In genomic region chr3:188362405-188362831, GRCh38 we compare ENCODE assay signal across 8 cellular contexts.
DNase-seq lines count a peak whose midpoint lies in the region; ATAC-seq and TF ChIP-seq lines count a peak whose summit lies in the region.

No MANE protein-coding gene starts in this region.

- no peaks in the 10 kb centered on the region for H3K9me3 Mint-ChIP-seq in activated naive CD8-positive, alpha-beta T cell treated with anti-CD3 and anti-CD28 coated beads, Interleukin-2, amount 50 U/mL, for 24 hours

- peak overlapping the region; percentile 59 for H3K27ac Mint-ChIP-seq in activated naive CD8-positive, alpha-beta T cell treated with anti-CD3 and anti-CD28 coated beads, Interleukin-2, amount 50 U/mL, for 24 hours

- H3K4me3 ChIP-seq in ACC112 (ENCODE audit: low read depth, low read length) (peak overlapping the region; percentile 34; the same call in 1 of the 2 replicates), HFF-Myc (replicated peaks; ENCODE audit: low read depth, low read length) (no peak overlapping the region)

- peak overlapping the region; percentile 62 for H3K27ac ChIP-seq in ACC112 (ENCODE audit: low read depth, low read length)

- peak overlapping the region; percentile 45 for H3K4me3 Mint-ChIP-seq in activated naive CD8-positive, alpha-beta T cell treated with anti-CD3 and anti-CD28 coated beads, Interleukin-2, amount 50 U/mL, for 24 hours

- H3K79me2 ChIP-seq in ACC112 (ENCODE audit: control insufficient read depth, insufficient read depth, low read length, unreplicated experiment): peaks cover 7% of the 10 kb centered on the region

- ATAC-seq in activated naive CD8-positive, alpha-beta T cell treated with anti-CD3 and anti-CD28 coated beads, Interleukin-2, amount 50 U/mL, for 24 hours: peak; percentile 90
- ATAC-seq in HG03571 (IDR thresholded peaks at IDR 0.05; ENCODE audit: unreplicated experiment): no peak
- ATAC-seq in GM21423 (IDR thresholded peaks at IDR 0.05; ENCODE audit: unreplicated experiment): no peak
- ATAC-seq in HG02885 (IDR thresholded peaks at IDR 0.05; ENCODE audit: poor library complexity, unreplicated experiment): no peak

- no peak for TF ChIP-seq CTCF in HFF-Myc (IDR thresholded peaks at IDR 0.05; ENCODE audit: low read depth, low read length, missing control alignments)

- H3K4me1 Mint-ChIP-seq in activated naive CD8-positive, alpha-beta T cell treated with anti-CD3 and anti-CD28 coated beads, Interleukin-2, amount 50 U/mL, for 24 hours: peaks cover 56% of the 10 kb centered on the region

- peaks cover 2% of the 10 kb centered on the region for H3K36me3 Mint-ChIP-seq in activated naive CD8-positive, alpha-beta T cell treated with anti-CD3 and anti-CD28 coated beads, Interleukin-2, amount 50 U/mL, for 24 hours (ENCODE audit: low read depth)

- H3K4me1 ChIP-seq in ACC112 (ENCODE audit: control insufficient read depth, insufficient read depth, low read length, unreplicated experiment): peaks cover 3% of the 10 kb centered on the region

- DNase-seq in HFF-Myc (ENCODE audit: extremely low read depth, low read depth) (peak; percentile 66), lung microvascular endothelial cell (ENCODE audit: low read depth in 2 of 2) (peak; percentile 78 to 96)
- DNase-seq in activated naive CD8-positive, alpha-beta T cell treated with anti-CD3 and anti-CD28 coated beads, Interleukin-2, amount 50 U/mL, for 24 hours: no peak
- DNase-seq in activated effector memory CD4-positive, alpha-beta T cell treated with anti-CD3 and anti-CD28 coated beads, Interleukin-2, amount 50 U/mL, for 16 hours: no peak

- H3K27me3 ChIP-seq in ACC112 (ENCODE audit: insufficient read depth, low read length): no peaks in the 10 kb centered on the region

- H3K36me3 ChIP-seq in ACC112 (ENCODE audit: insufficient read depth, low read length): no peaks in the 10 kb centered on the region

- H3K27me3 Mint-ChIP-seq in activated naive CD8-positive, alpha-beta T cell treated with anti-CD3 and anti-CD28 coated beads, Interleukin-2, amount 50 U/mL, for 24 hours: no peaks in the 10 kb centered on the region

- no peak overlapping the region for H2AFZ ChIP-seq in ACC112 (ENCODE audit: low read length, unreplicated experiment)

Comparison
In these comparisons a context has a peak if more than half of its experiments do, and no peak if none do; other contexts are left out.
1. DNase-seq: peak in HFF-Myc (single experiment) and lung microvascular endothelial cell (2 of 2); none in activated naive CD8-positive, alpha-beta T cell treated with anti-CD3 and anti-CD28 coated beads, Interleukin-2, amount 50 U/mL, for 24 hours (single experiment) and activated effector memory CD4-positive, alpha-beta T cell treated with anti-CD3 and anti-CD28 coated beads, Interleukin-2, amount 50 U/mL, for 16 hours (single experiment).